In genomic region chr20:33666293-33667244, GRCh38 we compare ENCODE assay signal across 8 cellular contexts. TPM values are rescaled to one million over a fixed set of nuclear protein-coding genes. Genes with fewer than 3 reads are reported as not detected.
A peak's percentile ranks its signal among the peaks of the same experiment; 100 is the strongest.
DNase-seq lines count a peak whose midpoint lies in the region; ATAC-seq and TF ChIP-seq lines count a peak whose summit lies in the region.

TSS of gene ACTL10 (plus strand) at chr20:33666943. CDS start at chr20:33667498, 555 bp downstream.

- no peaks in the 10 kb centered on the region for H3K9me3 ChIP-seq in ectodermal cell (ENCODE audit: control insufficient read depth, low read length)

- no peak within 1 kb of the TSS for H3K27ac ChIP-seq in ectodermal cell (ENCODE audit: insufficient read depth, low read depth, low read length, poor library complexity, severe bottlenecking)

- H3K27ac Mint-ChIP-seq in activated CD8-positive, alpha-beta T cell treated with anti-CD3 and anti-CD28 coated beads, Interleukin-2, amount 10 ng/mL, durations not matched to agents 7 days and 5 days: peak within 1 kb of the TSS; percentile 95

- CTCF ChIA-PET in activated CD8-positive, alpha-beta T cell treated with anti-CD3 and anti-CD28 coated beads, Interleukin-2, amount 10 ng/mL, durations not matched to agents 7 days and 5 days (lab: Charles Lee): interaction anchor here (0.6 to 9.8 kb wide), 16 partner anchors 11 to 446 kb away, joined by 3 to 126 read pairs (median 4); partner anchors contain the start of genes CBFA2T2, EIF2S2, PXMP4 and SNTA1

- peak within 1 kb of the TSS; percentile 35 for H3K4me3 ChIP-seq in ectodermal cell (ENCODE audit: insufficient read depth, low read depth, low read length)
- peak within 1 kb of the TSS; percentile 25 for H3K4me3 ChIP-seq in lower leg skin (ENCODE audit: low read depth, poor library complexity, severe bottlenecking)

- H3K9me3 Mint-ChIP-seq in activated CD8-positive, alpha-beta T cell treated with anti-CD3 and anti-CD28 coated beads, Interleukin-2, amount 10 ng/mL, durations not matched to agents 7 days and 5 days (ENCODE audit: insufficient read depth): no peaks in the 10 kb centered on the region

- ATAC-seq in GM18868 (IDR thresholded peaks at IDR 0.05; ENCODE audit: unreplicated experiment) (peak; percentile 75), HG03135 (IDR thresholded peaks at IDR 0.05; ENCODE audit: unreplicated experiment) (peak; percentile 74)
- peak; percentile 55 for ATAC-seq in activated CD8-positive, alpha-beta T cell treated with anti-CD3 and anti-CD28 coated beads, Interleukin-2, amount 10 ng/mL, durations not matched to agents 7 days and 5 days

- intact Hi-C loops in lower leg skin (cut with DNase I; ENCODE audit: low total_unique reads): no loop called here

- peaks cover 47% of the 10 kb centered on the region for H3K4me1 Mint-ChIP-seq in activated CD8-positive, alpha-beta T cell treated with anti-CD3 and anti-CD28 coated beads, Interleukin-2, amount 10 ng/mL, durations not matched to agents 7 days and 5 days (ENCODE audit: low read depth)

- peaks cover 7% of the 10 kb centered on the region for H3K4me1 ChIP-seq in ectodermal cell (ENCODE audit: control insufficient read depth, insufficient read depth, low read length)

- TF ChIP-seq CTCF in lower leg skin (IDR thresholded peaks at IDR 0.05): no peak

- POLR2A ChIA-PET in activated CD8-positive, alpha-beta T cell treated with anti-CD3 and anti-CD28 coated beads, Interleukin-2, amount 10 ng/mL, durations not matched to agents 7 days and 5 days (lab: Charles Lee): interaction anchor here (0.8 to 10.3 kb wide), 7 partner anchors 9 to 266 kb away, joined by 3 to 148 read pairs (median 4); partner anchors contain the start of genes CBFA2T2, CDK5RAP1, E2F1 and PXMP4

- H3K4me3 Mint-ChIP-seq in activated CD8-positive, alpha-beta T cell treated with anti-CD3 and anti-CD28 coated beads, Interleukin-2, amount 10 ng/mL, durations not matched to agents 7 days and 5 days: peak within 1 kb of the TSS; percentile 90

- no peaks in the 10 kb centered on the region for H3K27me3 Mint-ChIP-seq in activated CD8-positive, alpha-beta T cell treated with anti-CD3 and anti-CD28 coated beads, Interleukin-2, amount 10 ng/mL, durations not matched to agents 7 days and 5 days (ENCODE audit: low read depth)

- H3K36me3 ChIP-seq in ectodermal cell (ENCODE audit: control insufficient read depth, insufficient read depth, low read length): no peaks in the 10 kb centered on the region

- WGBS in ectodermal cell, 2 experiments: 17 to 22% methylated on average over 50 of the region's 50 CpGs
- 1 to 19% methylated on average over 43 of the region's 50 CpGs for WGBS in lower leg skin, 2 donors

- no peak for TF ChIP-seq POLR2A in lower leg skin (IDR thresholded peaks at IDR 0.05)

- H3K27me3 ChIP-seq in ectodermal cell (ENCODE audit: control insufficient read depth, insufficient read depth, low read length, poor library complexity, severe bottlenecking): peaks cover 14% of the 10 kb centered on the region

- DNase-seq in AG08395 (ENCODE audit: low spot score): peak; percentile 97
- DNase-seq in NCI-H526 treated with DMSO at 0.1 percent for 48 hours (lab: John Stamatoyannopoulos, UW): peak; percentile 79
- DNase-seq in activated CD8-positive, alpha-beta T cell treated with anti-CD3 and anti-CD28 coated beads, Interleukin-2, amount 10 ng/mL, durations not matched to agents 7 days and 5 days: peak; percentile 90
- DNase-seq in lower leg skin (ENCODE audit: low spot score in 2 of 2): peak; percentile 97 to 99
- DNase-seq in stimulated activated CD4-positive, alpha-beta T cell treated with anti-CD3 and anti-CD28 coated beads, Interleukin-4, amount 100 ng/mL, for 4 hours: peak; percentile 76 to 78

- H3K36me3 Mint-ChIP-seq in activated CD8-positive, alpha-beta T cell treated with anti-CD3 and anti-CD28 coated beads, Interleukin-2, amount 10 ng/mL, durations not matched to agents 7 days and 5 days (ENCODE audit: low read depth): peaks cover 15% of the 10 kb centered on the region

RNA-seq across cellular contexts. Expression of gene ACTL10, which starts in this region (rescaled TPM):
- total RNA-seq in activated CD8-positive, alpha-beta T cell treated with anti-CD3 and anti-CD28 coated beads, Interleukin-2, amount 10 ng/mL, durations not matched to agents 7 days and 5 days: 1 to 10 TPM; 2.9 to 3.2 TPM
- polyA plus RNA-seq in ectodermal cell (2013, experiment 1 of 4): not detected
- polyA plus RNA-seq in ectodermal cell (2013, experiment 2 of 4): 0.12 TPM
- polyA plus RNA-seq in ectodermal cell (2013, experiment 3 of 4): not detected
- polyA plus RNA-seq in ectodermal cell (2013, experiment 4 of 4): 0.16 TPM
- 10 to 100 TPM in 1 of 4 donors, 1 to 10 TPM in 3; 2.1 to 10.2 (median 3.7) TPM for total RNA-seq in lower leg skin
